7 cellular contexts compared by ENCODE assay signal in genomic region chr9:72149231-72149975, GRCh38. TPM values are rescaled to one million over a fixed set of nuclear protein-coding genes. Genes with fewer than 3 reads are reported as not detected.
DNase-seq lines count a peak whose midpoint lies in the region; ATAC-seq and TF ChIP-seq lines count a peak whose summit lies in the region.

GDA (plus strand) TSS chr9:72149440; CDS start chr9:72149560, 120 bp downstream.

- H3K36me3 ChIP-seq in heart right ventricle, result no peaks in the 10 kb centered on the region

- peaks cover 0 to 8% (median 0%) of the 10 kb centered on the region in 9 donors for H3K4me1 ChIP-seq in heart right ventricle

- peaks cover 0 to 40% (median 33%) of the 10 kb centered on the region in 7 donors for H3K27me3 ChIP-seq in heart right ventricle

- TF ChIP-seq CTCF in heart right ventricle (IDR thresholded peaks at IDR 0.05) (no peak), retinal pigment epithelial cell (conservative IDR thresholded peaks at IDR 0.05; ENCODE audit: low read depth, low read length) (no peak)

- intact Hi-C loops in heart right ventricle (cut with DNase I), result no loop called here

- ATAC-seq in GM19463 (IDR thresholded peaks at IDR 0.05; ENCODE audit: unreplicated experiment) (peak; percentile 41), heart right ventricle (peak in 2 of 8 donors; percentile 44 to 71), HG02840 (IDR thresholded peaks at IDR 0.05; ENCODE audit: low FRiP score, unreplicated experiment) (no peak)

- peak within 1 kb of the TSS in 7 of 10 donors; percentile 16 to 37 (median 21) for H3K4me3 ChIP-seq in heart right ventricle
- H3K4me3 ChIP-seq in retinal pigment epithelial cell (ENCODE audit: low read length), result peak within 1 kb of the TSS; percentile 37

- no peaks in the 10 kb centered on the region for H3K9me3 ChIP-seq in heart right ventricle

- DNase-seq in NCI-H460 (ENCODE audit: extremely low read depth, low read depth) (peak; percentile 95), heart right ventricle (no peak), retinal pigment epithelial cell (ENCODE audit: low read depth) (no peak)
- DNase-seq in stimulated activated naive CD4-positive, alpha-beta T cell (lab: John Stamatoyannopoulos, UW), result no peak
- no peak for DNase-seq in effector CD4-positive, alpha-beta T cell

- 2 to 3% methylated on average over 70 of the region's 70 CpGs for WGBS in heart right ventricle, 2 donors

- H3K27ac ChIP-seq in heart right ventricle, result no peak within 1 kb of the TSS

RNA-seq across cellular contexts. Expression of gene GDA, which starts in this region (rescaled TPM):
- total RNA-seq in NCI-H460 (2014; rRNA removed; shearing (Covaris generic)), result 311 and 357 TPM in 2 replicates
- 284 and 382 TPM in 2 replicates for polyA plus RNA-seq in NCI-H460 (2014; cell fraction: nucleus; rRNA removed)
- total RNA-seq in heart right ventricle, result 1 to 10 TPM in 2 of 10 donors, under 1 TPM in 6, not detected in 2; 0.11 to 5.5 (median 0.39) TPM
- under 1 TPM in 1 of 2 donors, not detected in 1; 0.15 TPM for polyA plus RNA-seq in heart right ventricle

Comparison
In these comparisons a context has a peak if more than half of its experiments do, and no peak if none do; other contexts are left out.
1. RNA of gene GDA (total RNA-seq): 311 to 357 TPM in NCI-H460; 0.11 to 5.5 TPM in heart right ventricle; every median in the first group is over 10 times any median in the second.